9 cellular contexts compared by ENCODE assay signal in genomic region chr11:103624708-103625623, GRCh38.
A peak's percentile ranks its signal among the peaks of the same experiment; 100 is the strongest.
DNase-seq lines count a peak whose midpoint lies in the region; ATAC-seq, FAIRE-seq and TF ChIP-seq lines count a peak whose summit lies in the region.
"Had no signal": no experiment of that assay in that cellular context is flagged by ENCODE, and none has a peak within 500 bp of the region (broad histone marks: within the 10 kb centered on the region; RNA-seq: fewer than 3 reads in every experiment).

No MANE protein-coding gene starts in this region.

- H3K4me1 ChIP-seq in HUES48 (ENCODE audit: control insufficient read depth, insufficient read depth, low read length) (peaks cover 14% of the 10 kb centered on the region), keratinocyte (ENCODE audit: control insufficient read depth, extremely low read depth, insufficient read depth, low read length) (peaks cover 12% of the 10 kb centered on the region)
- H3K4me1 ChIP-seq: psoas muscle had no signal

- H3K36me3 ChIP-seq in HUES48 (ENCODE audit: control insufficient read depth, insufficient read depth, low read length) (no peaks in the 10 kb centered on the region), keratinocyte (ENCODE audit: control insufficient read depth in 2 of 2, extremely low read depth in 1 of 2, insufficient read depth in 2 of 2, low read length in 2 of 2) (no peaks in the 10 kb centered on the region)

- H3K9ac ChIP-seq in HUES48 (ENCODE audit: low read depth, low read length) = no peak overlapping the region
- no peak overlapping the region for H3K9ac ChIP-seq in keratinocyte (ENCODE audit: control insufficient read depth, extremely low read depth, insufficient read depth, low read length)

- H3K4me3 ChIP-seq in HUES48 (ENCODE audit: low read depth, low read length) (no peak overlapping the region), astrocyte of the spinal cord (ENCODE audit: low read depth, low read length) (no peak overlapping the region), keratinocyte (ENCODE audit: control insufficient read depth in 2 of 3, extremely low read depth in 1 of 3, insufficient read depth in 2 of 3, low read depth in 1 of 3, low read length in 3 of 3) (no peak overlapping the region)
- H3K4me3 ChIP-seq: psoas muscle had no signal

- ATAC-seq in HG02623 (IDR thresholded peaks at IDR 0.05; ENCODE audit: unreplicated experiment) = no peak

- H3K4me2 ChIP-seq in keratinocyte (ENCODE audit: control insufficient read depth, extremely low read depth, insufficient read depth, low read depth, low read length) = peak overlapping the region; percentile 7

- FAIRE-seq in keratinocyte (lab: Jason Lieb, UNC) = peak; percentile 83

- TF ChIP-seq CTCF in astrocyte of the spinal cord (IDR thresholded peaks at IDR 0.05; ENCODE audit: low read depth, low read length) = no peak
- TF ChIP-seq CTCF in keratinocyte (optimal IDR thresholded peaks at IDR 0.05 in 1 of 3, IDR thresholded peaks at IDR 0.05 in 1 of 3, conservative IDR thresholded peaks at IDR 0.05 in 1 of 3; ENCODE audit: extremely low read depth in 1 of 3, insufficient read depth in 2 of 3, low read length in 3 of 3) = no peak

- no peaks in the 10 kb centered on the region for H3K9me1 ChIP-seq in keratinocyte (ENCODE audit: control insufficient read depth, extremely low read depth, insufficient read depth, low read length)

- no peaks in the 10 kb centered on the region for H3K79me2 ChIP-seq in keratinocyte (ENCODE audit: control insufficient read depth, insufficient read depth, low read length)

- no peaks in the 10 kb centered on the region for H3K27me3 ChIP-seq in HUES48 (ENCODE audit: control insufficient read depth, insufficient read depth, low read length)
- H3K27me3 ChIP-seq in keratinocyte (ENCODE audit: control insufficient read depth, extremely low read depth, insufficient read depth, low read length) = no peaks in the 10 kb centered on the region

- peak overlapping the region; percentile 72 for H3K27ac ChIP-seq in HUES48 (ENCODE audit: low read depth, low read length)
- H3K27ac ChIP-seq in keratinocyte (ENCODE audit: control insufficient read depth, insufficient read depth, low read length) = peak overlapping the region; percentile 33
- H3K27ac ChIP-seq: psoas muscle had no signal

- dilution Hi-C loops in keratinocyte (cut with MboI; ENCODE audit: extremely low pct_ligation_motif_present, low sequenced_read_pairs) = no loop called here

- H3K9me3 ChIP-seq in HUES48 (ENCODE audit: control insufficient read depth, insufficient read depth, low read length) (no peaks in the 10 kb centered on the region), keratinocyte (ENCODE audit: control insufficient read depth, low read depth, low read length) (no peaks in the 10 kb centered on the region)
- H3K9me3 ChIP-seq: psoas muscle had no signal

- no peaks in the 10 kb centered on the region for H4K20me1 ChIP-seq in keratinocyte (ENCODE audit: control insufficient read depth, extremely low read depth, insufficient read depth, low read length)

- H2AFZ ChIP-seq in keratinocyte (ENCODE audit: control insufficient read depth, low read length) = no peak overlapping the region

- peak; percentile 69 for DNase-seq in AG20443 (ENCODE audit: low spot score)
- DNase-seq in astrocyte of the spinal cord (ENCODE audit: low read depth, low spot score) = peak; percentile 89
- peak; percentile 80 for DNase-seq in keratinocyte (ENCODE audit: low read depth, low spot score)
- no peak for DNase-seq in NCI-H1436 treated with DMSO at 0.1 percent for 48 hours (lab: John Stamatoyannopoulos, UW)
- no peak for DNase-seq in NCI-H524 (lab: John Stamatoyannopoulos, UW)
- no peak for DNase-seq in COLO829 (ENCODE audit: low spot score)
- DNase-seq: psoas muscle had no signal

- in situ Hi-C loops in astrocyte of the spinal cord (cut with HindIII; ENCODE audit: low sequenced_read_pairs) = no loop called here

Comparison
In these comparisons a context has a peak if more than half of its experiments do, and no peak if none do; other contexts are left out.
1. DNase-seq: peak in AG20443 (single experiment), astrocyte of the spinal cord (single experiment) and keratinocyte (single experiment); none in NCI-H1436 treated with DMSO at 0.1 percent for 48 hours (single experiment), NCI-H524 (0 of 2) and COLO829 (single experiment).